8 cellular contexts compared by ENCODE assay signal in genomic region chr5:52989025-52989780, GRCh38. TPM values are rescaled to one million over a fixed set of nuclear protein-coding genes. Genes with fewer than 3 reads are reported as not detected.
DNase-seq lines count a peak whose midpoint lies in the region; ATAC-seq, FAIRE-seq and TF ChIP-seq lines count a peak whose summit lies in the region.

Gene ITGA2 (plus strand): TSS chr5:52989352. CDS start chr5:52989469, 117 bp downstream.

- DNase-seq in D721Med (ENCODE audit: insufficient read length, low spot score) (peak; percentile 26), H7 (peak; percentile 87), NCI-H345 treated with DMSO at 0.1 percent for 48 hours (lab: John Stamatoyannopoulos, UW; ENCODE audit: unreplicated experiment) (peak; percentile 40), foreskin fibroblast (peak; percentile 69 to 89), nephron progenitor cell (peak; percentile 66), aorta (peak; percentile 54 to 82), DMS153 (lab: John Stamatoyannopoulos, UW) (no peak)

- H3K27ac ChIP-seq in aorta (ENCODE audit: low read depth in 1 of 2, low read length in 2 of 2) = no peak within 1 kb of the TSS

- H3K4me1 Mint-ChIP-seq in activated T-helper 17 cell treated with anti-CD3 and anti-CD28 coated beads, Interleukin-2, amount 50 U/mL, for 72 hours = peaks cover 27% of the 10 kb centered on the region
- H3K4me1 Mint-ChIP-seq in nephron progenitor cell = peaks cover 6% of the 10 kb centered on the region

- no peaks in the 10 kb centered on the region for H3K9me3 ChIP-seq in aorta (ENCODE audit: control insufficient read depth, low read length)

- H3K36me3 Mint-ChIP-seq in activated T-helper 17 cell treated with anti-CD3 and anti-CD28 coated beads, Interleukin-2, amount 50 U/mL, for 72 hours (ENCODE audit: low read depth) = no peaks in the 10 kb centered on the region
- peaks cover 10% of the 10 kb centered on the region for H3K36me3 Mint-ChIP-seq in nephron progenitor cell (ENCODE audit: low read depth)

- 0 to 1% methylated on average over 48 to 64 of the region's 64 CpGs for WGBS in aorta, 2 donors

- peaks cover 17% of the 10 kb centered on the region for H3K27me3 Mint-ChIP-seq in activated T-helper 17 cell treated with anti-CD3 and anti-CD28 coated beads, Interleukin-2, amount 50 U/mL, for 72 hours
- H3K27me3 Mint-ChIP-seq in nephron progenitor cell (ENCODE audit: low read depth, poor library complexity) = peaks cover 88% of the 10 kb centered on the region

- H3K27ac Mint-ChIP-seq in activated T-helper 17 cell treated with anti-CD3 and anti-CD28 coated beads, Interleukin-2, amount 50 U/mL, for 72 hours = peak within 1 kb of the TSS; percentile 67
- no peak within 1 kb of the TSS for H3K27ac Mint-ChIP-seq in nephron progenitor cell

- TF ChIP-seq CTCF in D721Med (IDR thresholded peaks at IDR 0.05; ENCODE audit: insufficient read depth, missing control alignments) (no peak), foreskin fibroblast (IDR thresholded peaks at IDR 0.05; ENCODE audit: low read depth, low read length) (no peak), nephron progenitor cell (IDR thresholded peaks at IDR 0.05) (no peak)

- peaks cover 22% of the 10 kb centered on the region for H3K27me3 ChIP-seq in H7 (ENCODE audit: control insufficient read depth, insufficient read depth, low read length)
- no peaks in the 10 kb centered on the region for H3K27me3 ChIP-seq in aorta (ENCODE audit: control insufficient read depth in 1 of 2, insufficient read depth in 2 of 2, low read length in 1 of 2)

- H3K4me3 ChIP-seq in H7 (ENCODE audit: insufficient read depth, low read depth, low read length) = peak within 1 kb of the TSS; percentile 78
- peak within 1 kb of the TSS; percentile 80 to 85 for H3K4me3 ChIP-seq in foreskin fibroblast (ENCODE audit: low read depth in 1 of 2, low read length in 2 of 2)
- H3K4me3 ChIP-seq in aorta (ENCODE audit: low read length in 2 of 2) = peak within 1 kb of the TSS; percentile 57 to 79

- intact Hi-C loops in aorta (cut with DNase I) = no loop called here

- peak within 1 kb of the TSS; percentile 73 for H3K4me3 Mint-ChIP-seq in activated T-helper 17 cell treated with anti-CD3 and anti-CD28 coated beads, Interleukin-2, amount 50 U/mL, for 72 hours
- peak within 1 kb of the TSS; percentile 84 for H3K4me3 Mint-ChIP-seq in nephron progenitor cell

- H3K36me3 ChIP-seq in H7 (replicated peaks; ENCODE audit: control insufficient read depth, insufficient read depth, low read length) (no peaks in the 10 kb centered on the region), aorta (ENCODE audit: control insufficient read depth in 1 of 2, insufficient read depth in 2 of 2, low read length in 1 of 2) (no peaks in the 10 kb centered on the region)

- H3K9me3 Mint-ChIP-seq in activated T-helper 17 cell treated with anti-CD3 and anti-CD28 coated beads, Interleukin-2, amount 50 U/mL, for 72 hours = no peaks in the 10 kb centered on the region
- H3K9me3 Mint-ChIP-seq in nephron progenitor cell = peaks cover 19% of the 10 kb centered on the region

- peak; percentile 56 for ATAC-seq in activated T-helper 17 cell treated with anti-CD3 and anti-CD28 coated beads, Interleukin-2, amount 50 U/mL, for 72 hours (replicated peaks)
- peak; percentile 75 for ATAC-seq in aorta (ENCODE audit: low FRiP score)

- H3K4me1 ChIP-seq in aorta (ENCODE audit: control insufficient read depth in 1 of 2, insufficient read depth in 2 of 2, low read length in 2 of 2) = no peaks in the 10 kb centered on the region

- no peak for FAIRE-seq in D721Med (lab: Jason Lieb, UNC)

RNA-seq across cellular contexts. Expression of gene ITGA2, which starts in this region (rescaled TPM):
- 1.2 and 2.8 TPM in 2 replicates for total RNA-seq in H7 (2014; rRNA removed; shearing (Covaris generic))
- 1 to 10 TPM; 2.3 to 8.6 TPM for total RNA-seq in activated T-helper 17 cell treated with anti-CD3 and anti-CD28 coated beads, Interleukin-2, amount 50 U/mL, for 72 hours
- 1 to 10 TPM; 5.2 to 8.0 TPM for total RNA-seq in aorta
- 1 to 10 TPM in 1 of 2 donors, under 1 TPM in 1; 0.50 to 2.0 TPM for polyA plus RNA-seq in aorta
